In the genomic region with DNA sequence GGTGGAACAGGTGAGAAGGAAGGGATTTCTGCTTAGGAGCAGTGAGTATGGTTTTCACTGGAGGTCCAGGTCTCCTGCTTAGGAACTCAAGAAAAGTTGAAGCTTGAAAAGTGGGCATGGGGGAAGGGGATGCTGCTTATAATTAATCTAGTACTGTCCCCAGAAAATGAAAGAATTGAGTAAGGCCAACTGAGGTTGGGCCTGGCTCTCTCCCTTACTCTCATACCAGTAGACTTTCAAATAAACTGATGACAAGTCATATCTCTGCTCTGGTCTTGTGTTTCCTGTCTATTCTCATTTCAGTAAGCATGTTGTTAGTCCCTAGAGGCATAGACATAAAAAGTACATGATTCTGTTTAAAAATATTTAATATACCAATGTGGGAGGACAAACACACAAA, we compare ENCODE assay signal across 18 cellular contexts. TPM values are rescaled to one million over a fixed set of nuclear protein-coding genes. Genes with fewer than 3 reads are reported as not detected.
DNase-seq lines count a peak whose midpoint lies in the region; ATAC-seq and TF ChIP-seq lines count a peak whose summit lies in the region.
"Had no signal": no experiment of that assay in that cellular context is flagged by ENCODE, and none has a peak within 500 bp of the region (broad histone marks: within the 10 kb centered on the region; RNA-seq: fewer than 3 reads in every experiment).

No MANE protein-coding gene starts in this region.

- peaks cover 59% of the 10 kb centered on the region for H3K4me1 ChIP-seq in CD8-positive, alpha-beta T cell (ENCODE audit: insufficient read depth, low read length)
- H3K4me1 ChIP-seq in naive thymus-derived CD4-positive, alpha-beta T cell (ENCODE audit: control insufficient read depth in 2 of 2, insufficient read depth in 2 of 2, low read length in 2 of 2): peaks cover 53 to 57% of the 10 kb centered on the region in 2 donors
- H3K4me1 ChIP-seq in endodermal cell (ENCODE audit: control insufficient read depth, insufficient read depth, low read length): no peaks in the 10 kb centered on the region
- H3K4me1 ChIP-seq: colonic mucosa, esophagus muscularis mucosa, psoas muscle had no signal

- peak overlapping the region; percentile 10 for H3K4me3 Mint-ChIP-seq in CD8-positive, alpha-beta T cell
- H3K4me3 Mint-ChIP-seq in activated CD4-positive, alpha-beta memory T cell treated with anti-CD3 and anti-CD28 coated beads for 36 hours: peak overlapping the region; percentile 28
- peak overlapping the region in 8 of 10 donors; percentile 7 to 70 (median 46) for H3K4me3 Mint-ChIP-seq in naive thymus-derived CD4-positive, alpha-beta T cell
- no peak overlapping the region for H3K4me3 Mint-ChIP-seq in endodermal cell

- H3K36me3 ChIP-seq in CD8-positive, alpha-beta T cell (ENCODE audit: insufficient read depth, low read length): peaks cover 36% of the 10 kb centered on the region
- peaks cover 18 to 46% (median 19%) of the 10 kb centered on the region in 3 experiments for H3K36me3 ChIP-seq in naive thymus-derived CD4-positive, alpha-beta T cell (ENCODE audit: control insufficient read depth in 2 of 3, insufficient read depth in 3 of 3, low read length in 3 of 3)
- peaks cover 8% of the 10 kb centered on the region for H3K36me3 ChIP-seq in endodermal cell (ENCODE audit: control insufficient read depth, insufficient read depth, low read length)
- H3K36me3 ChIP-seq: colonic mucosa, esophagus muscularis mucosa, suprapubic skin had no signal

- H3K4me3 ChIP-seq in CD8-positive, alpha-beta T cell (ENCODE audit: low read depth, low read length): no peak overlapping the region
- H3K4me3 ChIP-seq in naive thymus-derived CD4-positive, alpha-beta T cell (ENCODE audit: low read length): no peak overlapping the region
- H3K4me3 ChIP-seq in endodermal cell (ENCODE audit: low read length): no peak overlapping the region
- H3K4me3 ChIP-seq: colonic mucosa, esophagus muscularis mucosa, psoas muscle, suprapubic skin had no signal

- no peak overlapping the region for H3K9ac ChIP-seq in endodermal cell (ENCODE audit: extremely low read depth, low read length, poor library complexity, severe bottlenecking)

- peaks cover 6% of the 10 kb centered on the region for H3K9me3 Mint-ChIP-seq in CD8-positive, alpha-beta T cell
- H3K9me3 Mint-ChIP-seq in activated CD4-positive, alpha-beta memory T cell treated with anti-CD3 and anti-CD28 coated beads for 36 hours: peaks cover 6% of the 10 kb centered on the region
- peaks cover 0 to 16% (median 7%) of the 10 kb centered on the region in 11 donors for H3K9me3 Mint-ChIP-seq in naive thymus-derived CD4-positive, alpha-beta T cell
- H3K9me3 Mint-ChIP-seq in endodermal cell: peaks cover 33% of the 10 kb centered on the region

- no peak for TF ChIP-seq CTCF in CD8-positive, alpha-beta T cell (IDR thresholded peaks at IDR 0.05)
- no peak for TF ChIP-seq CTCF in endodermal cell (conservative IDR thresholded peaks at IDR 0.05)

- POLR2A ChIA-PET in CD8-positive, alpha-beta T cell (lab: Charles Lee): interaction anchor here (0.9 kb wide), 1 partner anchor 232 kb away, joined by 3 read pairs; no protein-coding TSS in a partner anchor
- POLR2A ChIA-PET in activated CD4-positive, alpha-beta memory T cell treated with anti-CD3 and anti-CD28 coated beads for 36 hours (lab: Charles Lee): interaction anchor here (1.0 kb wide), 1 partner anchor 22 kb away, joined by 5 read pairs; no protein-coding TSS in a partner anchor
- POLR2A ChIA-PET in naive thymus-derived CD4-positive, alpha-beta T cell (lab: Charles Lee): interaction anchor here (0.6 to 4.3 kb wide), 2 partner anchors 18 to 22 kb away, joined by 3 to 17 read pairs; no protein-coding TSS in a partner anchor

- H3K27ac ChIP-seq in CD8-positive, alpha-beta T cell (ENCODE audit: low read depth, low read length): peak overlapping the region; percentile 4
- peak overlapping the region; percentile 65 for H3K27ac ChIP-seq in naive thymus-derived CD4-positive, alpha-beta T cell (ENCODE audit: low read depth, low read length)
- H3K27ac ChIP-seq in endodermal cell (ENCODE audit: low read depth, low read length): no peak overlapping the region
- H3K27ac ChIP-seq: C4-2B, colonic mucosa, esophagus muscularis mucosa, psoas muscle, suprapubic skin had no signal

- intact Hi-C loops in CD8-positive, alpha-beta T cell (cut with DNase I, micrococcal nuclease): no loop called here
- intact Hi-C loops in activated CD4-positive, alpha-beta memory T cell treated with anti-CD3 and anti-CD28 coated beads for 36 hours (cut with micrococcal nuclease): loop anchor here (1.0 kb wide), 1 partner anchor 23 kb away; no protein-coding TSS in a partner anchor
- intact Hi-C loops in naive thymus-derived CD4-positive, alpha-beta T cell (cut with micrococcal nuclease): no loop called here

- no peak for DNase-seq in CD8-positive, alpha-beta T cell
- DNase-seq in activated CD4-positive, alpha-beta memory T cell treated with anti-CD3 and anti-CD28 coated beads for 36 hours: peak; percentile 51
- no peak for DNase-seq in naive thymus-derived CD4-positive, alpha-beta T cell
- DNase-seq in NCI-H187 treated with DMSO at 0.1 percent for 48 hours (lab: John Stamatoyannopoulos, UW): no peak
- no peak for DNase-seq in endodermal cell
- DNase-seq in central memory CD4-positive, alpha-beta T cell: no peak
- DNase-seq: activated CD8-positive, alpha-beta memory T cell treated with anti-CD3 and anti-CD28 coated beads for 24 hours; colonic mucosa; head of caudate nucleus; MV-4-11; NCI-H774; psoas muscle; T1000 had no signal

- CTCF ChIA-PET in CD8-positive, alpha-beta T cell (lab: Charles Lee): interaction anchor here (1.0 to 9.4 kb wide), 8 partner anchors 29 to 266 kb away, joined by 3 to 147 read pairs (median 8); a partner anchor contains a TSS
- CTCF ChIA-PET in activated CD4-positive, alpha-beta memory T cell treated with anti-CD3 and anti-CD28 coated beads for 36 hours (lab: Charles Lee): interaction anchor here (1.1 to 9.4 kb wide), 6 partner anchors 10 to 146 kb away, joined by 3 to 154 read pairs (median 19); no protein-coding TSS in a partner anchor
- CTCF ChIA-PET in naive thymus-derived CD4-positive, alpha-beta T cell (lab: Charles Lee): interaction anchor here (0.8 to 3.4 kb wide), 5 partner anchors 11 to 83 kb away, joined by 3 to 19 read pairs (median 10); no protein-coding TSS in a partner anchor

- H3K36me3 Mint-ChIP-seq in CD8-positive, alpha-beta T cell: peaks cover 93% of the 10 kb centered on the region
- H3K36me3 Mint-ChIP-seq in activated CD4-positive, alpha-beta memory T cell treated with anti-CD3 and anti-CD28 coated beads for 36 hours: peaks cover 79% of the 10 kb centered on the region
- peaks cover 24 to 75% (median 59%) of the 10 kb centered on the region in 5 donors for H3K36me3 Mint-ChIP-seq in naive thymus-derived CD4-positive, alpha-beta T cell
- H3K36me3 Mint-ChIP-seq in endodermal cell (ENCODE audit: low read depth): peaks cover 23% of the 10 kb centered on the region

- H3K27me3 Mint-ChIP-seq in CD8-positive, alpha-beta T cell (ENCODE audit: low read depth): no peaks in the 10 kb centered on the region
- H3K27me3 Mint-ChIP-seq in activated CD4-positive, alpha-beta memory T cell treated with anti-CD3 and anti-CD28 coated beads for 36 hours: no peaks in the 10 kb centered on the region
- no peaks in the 10 kb centered on the region for H3K27me3 Mint-ChIP-seq in naive thymus-derived CD4-positive, alpha-beta T cell
- no peaks in the 10 kb centered on the region for H3K27me3 Mint-ChIP-seq in endodermal cell (ENCODE audit: insufficient read depth)

- H3K9me3 ChIP-seq in CD8-positive, alpha-beta T cell (ENCODE audit: low read length): no peaks in the 10 kb centered on the region
- H3K9me3 ChIP-seq in naive thymus-derived CD4-positive, alpha-beta T cell (ENCODE audit: control insufficient read depth in 2 of 3, low read length in 3 of 3): no peaks in the 10 kb centered on the region
- peaks cover 42% of the 10 kb centered on the region for H3K9me3 ChIP-seq in endodermal cell (ENCODE audit: control insufficient read depth, low read length)
- H3K9me3 ChIP-seq: colonic mucosa, esophagus muscularis mucosa, psoas muscle, suprapubic skin had no signal

- peak overlapping the region; percentile 85 for H3K27ac Mint-ChIP-seq in CD8-positive, alpha-beta T cell
- H3K27ac Mint-ChIP-seq in activated CD4-positive, alpha-beta memory T cell treated with anti-CD3 and anti-CD28 coated beads for 36 hours: peak overlapping the region; percentile 96
- H3K27ac Mint-ChIP-seq in naive thymus-derived CD4-positive, alpha-beta T cell: peak overlapping the region; percentile 80 to 95 (median 91)
- no peak overlapping the region for H3K27ac Mint-ChIP-seq in endodermal cell

- no peaks in the 10 kb centered on the region for H3K27me3 ChIP-seq in CD8-positive, alpha-beta T cell (ENCODE audit: insufficient read depth, low read length)
- H3K27me3 ChIP-seq in naive thymus-derived CD4-positive, alpha-beta T cell (ENCODE audit: control insufficient read depth in 2 of 2, insufficient read depth in 2 of 2, low read length in 2 of 2): no peaks in the 10 kb centered on the region
- H3K27me3 ChIP-seq in endodermal cell (ENCODE audit: control insufficient read depth, insufficient read depth, low read length, poor library complexity, severe bottlenecking): no peaks in the 10 kb centered on the region
- H3K27me3 ChIP-seq: colonic mucosa, suprapubic skin had no signal

- peaks cover 85% of the 10 kb centered on the region for H3K4me1 Mint-ChIP-seq in CD8-positive, alpha-beta T cell (ENCODE audit: low read depth)
- H3K4me1 Mint-ChIP-seq in activated CD4-positive, alpha-beta memory T cell treated with anti-CD3 and anti-CD28 coated beads for 36 hours (ENCODE audit: low read depth): peaks cover 95% of the 10 kb centered on the region
- peaks cover 69 to 95% (median 89%) of the 10 kb centered on the region in 7 donors for H3K4me1 Mint-ChIP-seq in naive thymus-derived CD4-positive, alpha-beta T cell
- H3K4me1 Mint-ChIP-seq in endodermal cell: peaks cover 25% of the 10 kb centered on the region

- ATAC-seq in CD8-positive, alpha-beta T cell: no peak
- ATAC-seq in HG02870 (IDR thresholded peaks at IDR 0.05; ENCODE audit: unreplicated experiment): peak; percentile 42
- no peak for ATAC-seq in naive thymus-derived CD4-positive, alpha-beta T cell
- ATAC-seq: psoas muscle had no signal

RNA-seq across cellular contexts. Expression of a gene that starts 26.4 kb away (rescaled TPM):
- 100 to 1,000 TPM; 397 to 399 TPM for total RNA-seq in CD8-positive, alpha-beta T cell
- total RNA-seq in activated CD4-positive, alpha-beta memory T cell treated with anti-CD3 and anti-CD28 coated beads for 36 hours: 100 to 1,000 TPM; 190 to 194 TPM
- total RNA-seq in naive thymus-derived CD4-positive, alpha-beta T cell: 100 to 1,000 TPM; 253 to 438 (median 358) TPM
- 100 to 1,000 TPM; 200 to 223 TPM for polyA plus RNA-seq in naive thymus-derived CD4-positive, alpha-beta T cell
- 1 to 10 TPM in 1 of 2 donors, under 1 TPM in 1; 0.55 to 1.1 TPM for total RNA-seq in endodermal cell
- polyA plus RNA-seq in endodermal cell (2013, experiment 1 of 2): 2.5 TPM
- polyA plus RNA-seq in endodermal cell (2013, experiment 2 of 2): 3.1 TPM
- total RNA-seq: kidney epithelial cell had no signal

RNA-seq across cellular contexts. Expression of a gene that starts 38.4 kb away (rescaled TPM):
- total RNA-seq in CD8-positive, alpha-beta T cell: 10 to 100 TPM; 12.8 to 18.6 TPM
- 100 to 1,000 TPM; 166 TPM for total RNA-seq in activated CD4-positive, alpha-beta memory T cell treated with anti-CD3 and anti-CD28 coated beads for 36 hours
- total RNA-seq in naive thymus-derived CD4-positive, alpha-beta T cell: 10 to 100 TPM; 18.3 to 90.3 (median 31.9) TPM
- polyA plus RNA-seq in naive thymus-derived CD4-positive, alpha-beta T cell: 10 to 100 TPM; 14.6 to 17.4 TPM
- total RNA-seq in endodermal cell: not detected
- polyA plus RNA-seq in endodermal cell (2013, experiment 1 of 2): not detected
- not detected for polyA plus RNA-seq in endodermal cell (2013, experiment 2 of 2)
- total RNA-seq: kidney epithelial cell, suprapubic skin had no signal

RNA-seq across cellular contexts. Expression of a gene that starts 53.8 kb away (rescaled TPM):
- 10 to 100 TPM; 13.3 to 14.8 TPM for total RNA-seq in CD8-positive, alpha-beta T cell
- total RNA-seq in activated CD4-positive, alpha-beta memory T cell treated with anti-CD3 and anti-CD28 coated beads for 36 hours: 10 to 100 TPM; 11.4 to 15.9 TPM
- total RNA-seq in naive thymus-derived CD4-positive, alpha-beta T cell: 10 to 100 TPM in 2 of 5 experiments, 1 to 10 TPM in 3; 1.9 to 39.3 (median 7.7) TPM
- under 1 TPM; 0.21 to 0.52 TPM for polyA plus RNA-seq in naive thymus-derived CD4-positive, alpha-beta T cell
- not detected for total RNA-seq in endodermal cell
- not detected for polyA plus RNA-seq in endodermal cell (2013, experiment 1 of 2)
- polyA plus RNA-seq in endodermal cell (2013, experiment 2 of 2): not detected

Comparison
In these comparisons a context has a peak if more than half of its experiments do, and no peak if none do; other contexts are left out.
1. RNA of a gene that starts 26.4 kb away (total RNA-seq): 397 to 399 TPM in CD8-positive, alpha-beta T cell, 253 to 438 TPM in naive thymus-derived CD4-positive, alpha-beta T cell and 190 to 194 TPM in activated CD4-positive, alpha-beta memory T cell treated with anti-CD3 and anti-CD28 coated beads for 36 hours; 0.55 to 1.1 TPM in endodermal cell; every median in the first group is over 10 times any median in the second.
2. RNA of a gene that starts 38.4 kb away (total RNA-seq): 166 TPM in activated CD4-positive, alpha-beta memory T cell treated with anti-CD3 and anti-CD28 coated beads for 36 hours, 18.3 to 90.3 TPM in naive thymus-derived CD4-positive, alpha-beta T cell and 12.8 to 18.6 TPM in CD8-positive, alpha-beta T cell; not detected in endodermal cell; every median in the first group is over 10 times any median in the second.